Comparison of ENCODE assay signal across 16 cellular contexts in the genomic region with DNA sequence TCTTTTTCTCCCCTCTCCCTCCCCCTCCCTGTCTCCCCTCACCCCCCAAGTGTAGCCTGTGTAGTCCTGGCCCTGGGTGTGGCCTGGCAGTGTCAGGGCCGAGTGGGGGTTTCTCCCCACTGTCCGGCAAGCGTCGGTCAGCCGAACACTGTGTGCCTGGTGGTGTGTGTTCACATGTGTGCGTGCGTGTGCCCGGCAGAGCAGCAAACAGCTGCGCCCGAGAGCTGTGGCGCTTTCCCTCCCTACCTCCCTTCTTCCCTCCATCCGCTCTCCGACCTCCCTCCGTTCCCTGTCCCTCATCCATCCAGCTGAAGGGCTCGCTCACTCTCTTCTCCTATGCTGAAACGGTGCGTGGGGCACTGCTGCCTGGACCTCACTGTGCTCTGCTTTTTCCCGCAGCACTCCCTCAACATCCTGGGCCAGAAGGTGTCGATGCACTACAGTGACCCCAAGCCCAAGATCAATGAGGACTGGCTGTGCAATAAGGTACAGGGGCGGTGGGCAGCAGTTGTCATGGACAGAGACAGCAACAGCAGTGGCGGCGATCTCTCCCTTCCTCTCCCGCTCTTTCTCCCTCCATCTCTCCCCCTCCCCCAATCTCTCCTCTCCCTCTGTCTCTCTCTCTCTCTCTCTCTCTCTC. TPM values are rescaled to one million over a fixed set of nuclear protein-coding genes. Genes with fewer than 3 reads are reported as not detected.
DNase-seq lines count a peak whose midpoint lies in the region; ATAC-seq and TF ChIP-seq lines count a peak whose summit lies in the region.
"Had no signal": no experiment of that assay in that cellular context is flagged by ENCODE, and none has a peak within 500 bp of the region (broad histone marks: within the 10 kb centered on the region; RNA-seq: fewer than 3 reads in every experiment).

No MANE protein-coding gene starts in this region.

- H3K36me3 ChIP-seq in HEK293 (ENCODE audit: control insufficient read depth in 2 of 2, insufficient read depth in 1 of 2, low read length in 2 of 2) = peaks cover 18 to 97% of the 10 kb centered on the region in 2 experiments

- CTCF ChIA-PET in HEK293 (lab: Yijun Ruan, JAX) = no interaction called here

- H3K4me3 ChIP-seq in HEK293 (ENCODE audit: low read depth, low read length) = no peak overlapping the region

- no peaks in the 10 kb centered on the region for H3K4me1 ChIP-seq in HEK293 (ENCODE audit: control insufficient read depth, insufficient read depth, low read length)
- H3K4me1 ChIP-seq: BE2C had no signal

- TF ChIP-seq CTCF in HEK293 (tag by site-specific recombination; IDR thresholded peaks at IDR 0.05) = no peak

- peak; percentile 24 for DNase-seq in activated CD4-positive, CD25-positive, alpha-beta regulatory T cell treated with anti-CD3 and anti-CD28 coated beads, Interleukin-2, amount 50 U/mL, for 72 hours
- DNase-seq in activated CD4-positive, CD25-positive, alpha-beta regulatory T cell (lab: John Stamatoyannopoulos, UW) = no peak
- DNase-seq in islet precursor cell (peak; percentile 29), sciatic nerve (ENCODE audit: low spot score) (peak; percentile 42), KBM-7 (no peak), NCI-H146 treated with DMSO at 0.1 percent for 48 hours (lab: John Stamatoyannopoulos, UW; ENCODE audit: unreplicated experiment) (no peak)
- no peak for DNase-seq in activated CD8-positive, alpha-beta memory T cell treated with anti-CD3 and anti-CD28 coated beads, Interleukin-2, amount 50 U/mL, for 48 hours
- DNase-seq: 8988T; BE2C; Calu3; CD4-positive, alpha-beta memory T cell; NCI-H146; NCI-H2081 treated with DMSO at 0.1 percent for 48 hours; NCI-H510A treated with DMSO at 0.1 percent for 48 hours had no signal

- POLR2A ChIA-PET in HEK293 (lab: Yijun Ruan, JAX) = no interaction called here

- in situ Hi-C loops in KBM-7 (cut with MboI; ENCODE audit: low pct_unique_long_range_greater_than_20kb, low sequenced_read_pairs) = no loop called here

- no peaks in the 10 kb centered on the region for H3K9me3 ChIP-seq in HEK293 (ENCODE audit: control insufficient read depth, insufficient read depth, low read depth, low read length)
- H3K9me3 ChIP-seq: BE2C had no signal

- H3K27ac ChIP-seq in HEK293 (ENCODE audit: extremely low read depth, low read depth, low read length) = no peak overlapping the region

- intact Hi-C loops in sciatic nerve (cut with DNase I) = no loop called here

- no peak for ATAC-seq in sciatic nerve
- ATAC-seq: Panc1 had no signal

TF ChIP-seq in HEK293, 187 proteins besides CTCF, POLR2A, EP300 and RAD21:
- TF ChIP-seq ZNF596 (tag by site-specific recombination; IDR thresholded peaks at IDR 0.05) = peak; percentile 37; the same call in 1 of the 2 replicates
- TF ChIP-seq, protein P1, sequence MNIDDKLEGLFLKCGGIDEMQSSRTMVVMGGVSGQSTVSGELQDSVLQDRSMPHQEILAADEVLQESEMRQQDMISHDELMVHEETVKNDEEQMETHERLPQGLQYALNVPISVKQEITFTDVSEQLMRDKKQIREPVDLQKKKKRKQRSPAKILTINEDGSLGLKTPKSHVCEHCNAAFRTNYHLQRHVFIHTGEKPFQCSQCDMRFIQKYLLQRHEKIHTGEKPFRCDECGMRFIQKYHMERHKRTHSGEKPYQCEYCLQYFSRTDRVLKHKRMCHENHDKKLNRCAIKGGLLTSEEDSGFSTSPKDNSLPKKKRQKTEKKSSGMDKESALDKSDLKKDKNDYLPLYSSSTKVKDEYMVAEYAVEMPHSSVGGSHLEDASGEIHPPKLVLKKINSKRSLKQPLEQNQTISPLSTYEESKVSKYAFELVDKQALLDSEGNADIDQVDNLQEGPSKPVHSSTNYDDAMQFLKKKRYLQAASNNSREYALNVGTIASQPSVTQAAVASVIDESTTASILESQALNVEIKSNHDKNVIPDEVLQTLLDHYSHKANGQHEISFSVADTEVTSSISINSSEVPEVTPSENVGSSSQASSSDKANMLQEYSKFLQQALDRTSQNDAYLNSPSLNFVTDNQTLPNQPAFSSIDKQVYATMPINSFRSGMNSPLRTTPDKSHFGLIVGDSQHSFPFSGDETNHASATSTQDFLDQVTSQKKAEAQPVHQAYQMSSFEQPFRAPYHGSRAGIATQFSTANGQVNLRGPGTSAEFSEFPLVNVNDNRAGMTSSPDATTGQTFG (tag by site-specific recombination; IDR thresholded peaks at IDR 0.05; ENCODE audit: borderline replicate concordance) = no peak
- peak; percentile 41; the same call in 1 of the 2 replicates for TF ChIP-seq ZNF366 (tag by site-specific recombination; conservative IDR thresholded peaks at IDR 0.05)
- TF ChIP-seq, protein P2, sequence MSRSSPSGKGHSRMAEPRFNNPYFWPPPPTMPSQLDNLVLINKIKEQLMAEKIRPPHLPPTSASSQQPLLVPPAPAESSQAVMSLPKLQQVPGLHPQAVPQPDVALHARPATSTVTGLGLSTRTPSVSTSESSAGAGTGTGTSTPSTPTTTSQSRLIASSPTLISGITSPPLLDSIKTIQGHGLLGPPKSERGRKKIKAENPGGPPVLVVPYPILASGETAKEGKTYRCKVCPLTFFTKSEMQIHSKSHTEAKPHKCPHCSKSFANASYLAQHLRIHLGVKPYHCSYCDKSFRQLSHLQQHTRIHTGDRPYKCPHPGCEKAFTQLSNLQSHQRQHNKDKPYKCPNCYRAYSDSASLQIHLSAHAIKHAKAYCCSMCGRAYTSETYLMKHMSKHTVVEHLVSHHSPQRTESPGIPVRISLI (tag by site-specific recombination; IDR thresholded peaks at IDR 0.05) = no peak

RNA-seq across cellular contexts. Expression of a gene that starts 17.4 kb away (rescaled TPM):
- 165 TPM for total RNA-seq in sciatic nerve

RNA-seq across cellular contexts. Expression of a gene that starts 31.2 kb away (rescaled TPM):
- total RNA-seq in sciatic nerve = 27.4 TPM

RNA-seq across cellular contexts. Expression of a gene that starts 31.7 kb away (rescaled TPM):
- total RNA-seq in sciatic nerve = 29.5 TPM

RNA-seq across cellular contexts. Expression of a gene that starts 42.3 kb away (rescaled TPM):
- total RNA-seq in sciatic nerve = 55.9 TPM

RNA-seq across cellular contexts. Expression of a gene that starts 56.6 kb away (rescaled TPM):
- 81.0 TPM for total RNA-seq in sciatic nerve

Comparison
In these comparisons a context has a peak if more than half of its experiments do, and no peak if none do; other contexts are left out.
1. DNase-seq: peak in activated CD4-positive, CD25-positive, alpha-beta regulatory T cell treated with anti-CD3 and anti-CD28 coated beads, Interleukin-2, amount 50 U/mL, for 72 hours (single experiment), islet precursor cell (single experiment) and sciatic nerve (single experiment); none in activated CD4-positive, CD25-positive, alpha-beta regulatory T cell (0 of 4), KBM-7 (single experiment), NCI-H146 treated with DMSO at 0.1 percent for 48 hours (single experiment) and activated CD8-positive, alpha-beta memory T cell treated with anti-CD3 and anti-CD28 coated beads, Interleukin-2, amount 50 U/mL, for 48 hours (single experiment).